Comparison of ENCODE assay signal across 2 cellular contexts in genomic region chr20:54219751-54220426, GRCh38.
A peak's percentile ranks its signal among the peaks of the same experiment; 100 is the strongest.
TF ChIP-seq lines count a peak whose summit lies in the region.

No MANE protein-coding gene starts in this region.

TF ChIP-seq in IMR-90, 13 proteins besides CTCF, POLR2A, EP300 and RAD21:
- peak; percentile 86 for TF ChIP-seq SMC3 (IDR thresholded peaks at IDR 0.05; ENCODE audit: low read depth, low read length)
- TF ChIP-seq NFE2L2 (IDR thresholded peaks at IDR 0.05; ENCODE audit: low read depth, low read length), result no peak
TF ChIP-seq in IMR-90: peak in this region for 1.

TF ChIP-seq in HepG2, 621 proteins besides CTCF, POLR2A, EP300 and RAD21:
- TF ChIP-seq ASH2L (IDR thresholded peaks at IDR 0.05; ENCODE audit: insufficient read length, low read depth, low read length) (peak; percentile 23), NR1H2 (CRISPR knock-in tag; IDR thresholded peaks at IDR 0.05; ENCODE audit: borderline replicate concordance, low read depth) (no peak), ZBTB1 (CRISPR knock-in tag; IDR thresholded peaks at IDR 0.05; ENCODE audit: borderline replicate concordance) (no peak), ARID5B (CRISPR knock-in tag; IDR thresholded peaks at IDR 0.05) (0 out of 2 replicates have a peak, but pooled peaks have one; percentile 17), ZNF432 (CRISPR knock-in tag; IDR thresholded peaks at IDR 0.05; ENCODE audit: borderline replicate concordance) (no peak), ZNF260 (CRISPR knock-in tag; IDR thresholded peaks at IDR 0.05; ENCODE audit: borderline replicate concordance, low read depth) (no peak), SMC3 (IDR thresholded peaks at IDR 0.05; ENCODE audit: low read length) (peak; percentile 69), KDM5A (IDR thresholded peaks at IDR 0.05; ENCODE audit: borderline replicate concordance, low read length) (0 out of 2 replicates have a peak, but pooled peaks have one; percentile 29), ZNF891 (CRISPR knock-in tag; IDR thresholded peaks at IDR 0.05) (no peak), JUNB (CRISPR knock-in tag; IDR thresholded peaks at IDR 0.05; ENCODE audit: borderline replicate concordance) (no peak), NCOA5 (CRISPR knock-in tag; IDR thresholded peaks at IDR 0.05) (no peak), CHD4 (IDR thresholded peaks at IDR 0.05; ENCODE audit: borderline replicate concordance, low read length) (0 out of 2 replicates have a peak, but pooled peaks have one; percentile 49), STAG1 (CRISPR knock-in tag; IDR thresholded peaks at IDR 0.05) (peak; percentile 67)
